Comparison of ENCODE assay signal across 9 cellular contexts in the genomic region with DNA sequence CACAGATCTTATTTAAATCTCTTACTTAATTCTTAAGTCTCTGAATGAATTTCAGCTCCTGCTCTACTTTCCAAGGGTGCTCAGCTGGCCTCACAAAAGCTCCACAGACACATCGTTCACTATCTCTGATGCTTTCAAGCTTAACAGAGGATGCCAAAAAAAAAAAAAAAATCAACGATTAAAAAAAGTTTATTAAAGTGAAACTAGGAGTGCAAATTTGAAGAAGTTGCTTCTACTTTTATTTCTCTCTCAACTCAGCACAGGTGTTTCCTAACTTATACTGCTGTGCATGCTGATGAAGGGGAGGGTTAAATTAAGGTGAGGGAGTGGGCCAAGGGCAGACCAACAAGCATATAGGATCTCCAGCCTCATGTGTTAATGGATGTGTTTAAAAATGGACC.
DNase-seq lines count a peak whose midpoint lies in the region; ATAC-seq, FAIRE-seq and TF ChIP-seq lines count a peak whose summit lies in the region.
"Had no signal": no experiment of that assay in that cellular context is flagged by ENCODE, and none has a peak within 500 bp of the region (broad histone marks: within the 10 kb centered on the region; RNA-seq: fewer than 3 reads in every experiment).

No MANE protein-coding gene starts in this region.

- H3K4me2 ChIP-seq in astrocyte (ENCODE audit: low read length), result peak overlapping the region; percentile 80

- peaks cover 17% of the 10 kb centered on the region for H4K20me1 ChIP-seq in astrocyte (ENCODE audit: insufficient read depth, low read length)

- H3K27ac ChIP-seq in 22Rv1 (0 out of 2 replicates have a peak overlapping the region, but pooled peaks have one; percentile 25), astrocyte (ENCODE audit: low read depth, low read length) (no peak overlapping the region)

- peaks cover 66% of the 10 kb centered on the region for H3K79me2 ChIP-seq in astrocyte (ENCODE audit: insufficient read depth, low read length)

- ATAC-seq in GM21515 (IDR thresholded peaks at IDR 0.05; ENCODE audit: unreplicated experiment), result peak; percentile 32

- H3K36me3 ChIP-seq in astrocyte (ENCODE audit: insufficient read depth, low read length), result no peaks in the 10 kb centered on the region

- H3K4me1 Mint-ChIP-seq in astrocyte (ENCODE audit: low read depth, unreplicated experiment), result peaks cover 26% of the 10 kb centered on the region

- no peaks in the 10 kb centered on the region for H3K36me3 Mint-ChIP-seq in astrocyte (ENCODE audit: low read depth, unreplicated experiment)

- TF ChIP-seq CTCF in 22Rv1 (IDR thresholded peaks at IDR 0.05) (no peak), astrocyte (IDR thresholded peaks at IDR 0.05; ENCODE audit: insufficient read depth, low read depth, low read length) (no peak)

- H3K9me3 ChIP-seq in astrocyte (ENCODE audit: insufficient read depth, low read depth, low read length), result no peaks in the 10 kb centered on the region

- H2AFZ ChIP-seq in astrocyte (ENCODE audit: low read depth, low read length), result no peak overlapping the region

- peaks cover 23% of the 10 kb centered on the region for H3K4me1 ChIP-seq in astrocyte (ENCODE audit: insufficient read depth, low read length)

- no peak overlapping the region for H3K4me3 Mint-ChIP-seq in astrocyte (ENCODE audit: unreplicated experiment)

- no peaks in the 10 kb centered on the region for H3K27me3 ChIP-seq in astrocyte (ENCODE audit: insufficient read depth, low read length)

- H3K4me3 ChIP-seq in astrocyte (ENCODE audit: insufficient read depth, low read depth, low read length), result peak overlapping the region; percentile 31

- peak overlapping the region; percentile 66 for H3K9ac ChIP-seq in astrocyte (ENCODE audit: low read length)

- DNase-seq in astrocyte (ENCODE audit: low read depth) (no peak), medulla oblongata (ENCODE audit: extremely low spot score) (peak; percentile 65), dedifferentiated amniotic fluid mesenchymal stem cell (ENCODE audit: extremely low spot score) (no peak), GF-D8 (lab: John Stamatoyannopoulos, UW) (no peak), NCI-H128 (lab: John Stamatoyannopoulos, UW; ENCODE audit: unreplicated experiment) (no peak)
- no peak for DNase-seq in activated naive CD4-positive, alpha-beta T cell (lab: John Stamatoyannopoulos, UW)

- H3K9me3 Mint-ChIP-seq in astrocyte (ENCODE audit: unreplicated experiment), result no peaks in the 10 kb centered on the region

- no peaks in the 10 kb centered on the region for H3K27me3 Mint-ChIP-seq in astrocyte (ENCODE audit: low read depth, unreplicated experiment)

- FAIRE-seq in astrocyte (lab: Jason Lieb, UNC), result no peak
- FAIRE-seq: D721Med had no signal

- peak overlapping the region; percentile 8 for H3K27ac Mint-ChIP-seq in astrocyte (ENCODE audit: unreplicated experiment)
